Comparison of ENCODE assay signal across 16 cellular contexts in genomic region chr14:91636604-91637003, GRCh38.
"Had no signal": no experiment of that assay in that cellular context is flagged by ENCODE, and none has a peak within 500 bp of the region (broad histone marks: within the 10 kb centered on the region; RNA-seq: fewer than 3 reads in every experiment).

No MANE protein-coding gene starts in this region.

- H3K9me3 ChIP-seq: psoas muscle, thoracic aorta had no signal

- H3K4me1 ChIP-seq: psoas muscle had no signal

- DNase-seq: activated CD4-positive, alpha-beta T cell treated with anti-CD3 and anti-CD28 coated beads for 4 hours; activated CD8-positive, alpha-beta memory T cell treated with anti-CD3 and anti-CD28 coated beads, Interleukin-2, amount 50 U/mL, for 4 hours; activated CD8-positive, alpha-beta T cell treated with anti-CD3 and anti-CD28 coated beads for 36 hours; activated naive CD8-positive, alpha-beta T cell treated with anti-CD3 and anti-CD28 coated beads, Interleukin-2, amount 50 U/mL, for 24 hours; activated T-cell treated with anti-CD3 and anti-CD28 coated beads, Interleukin-2, amount 50 U/mL, for 72 hours; caudate nucleus; effector memory CD4-positive, alpha-beta T cell; glutamatergic neuron; occipital lobe; psoas muscle; stimulated activated CD4-positive, alpha-beta T cell treated with anti-CD3 and anti-CD28 coated beads, Interleukin-2, amount 100 ng/mL, for 48 hours; stimulated activated naive CD8-positive, alpha-beta T cell treated with anti-CD3 and anti-CD28 coated beads, Interleukin-15, Interleukin-2, amounts not matched to agents 100 U/mL and 50 U/mL, for 24 hours; T-helper 1 cell had no signal

- H3K36me3 ChIP-seq: thoracic aorta, WERI-Rb-1 had no signal

- H3K27ac ChIP-seq: epithelial cell of prostate, psoas muscle, thoracic aorta, WERI-Rb-1 had no signal

- ATAC-seq: activated CD8-positive, alpha-beta T cell treated with anti-CD3 and anti-CD28 coated beads for 36 hours; activated naive CD8-positive, alpha-beta T cell treated with anti-CD3 and anti-CD28 coated beads, Interleukin-2, amount 50 U/mL, for 24 hours; activated T-cell treated with anti-CD3 and anti-CD28 coated beads, Interleukin-2, amount 50 U/mL, for 72 hours; psoas muscle; stimulated activated naive CD8-positive, alpha-beta T cell treated with anti-CD3 and anti-CD28 coated beads, Interleukin-15, Interleukin-2, amounts not matched to agents 100 U/mL and 50 U/mL, for 24 hours had no signal

- H3K4me3 ChIP-seq: psoas muscle, thoracic aorta had no signal
